In genomic region chr11:35390737-35391682, GRCh38 we compare ENCODE assay signal across 8 cellular contexts. TPM values are rescaled to one million over a fixed set of nuclear protein-coding genes. Genes with fewer than 3 reads are reported as not detected.
A peak's percentile ranks its signal among the peaks of the same experiment; 100 is the strongest.
DNase-seq lines count a peak whose midpoint lies in the region; ATAC-seq and TF ChIP-seq lines count a peak whose summit lies in the region.

No MANE protein-coding gene starts in this region.

- TF ChIP-seq CTCF in retinal pigment epithelial cell (conservative IDR thresholded peaks at IDR 0.05; ENCODE audit: low read depth, low read length): no peak
- no peak for TF ChIP-seq CTCF in endothelial cell (IDR thresholded peaks at IDR 0.05; ENCODE audit: unreplicated experiment)

- peak; percentile 0 for DNase-seq in NCI-H1105 (lab: John Stamatoyannopoulos, UW)
- DNase-seq in activated naive CD8-positive, alpha-beta T cell treated with anti-CD3 and anti-CD28 coated beads, Interleukin-2, amount 50 U/mL, for 24 hours: peak; percentile 29
- DNase-seq in retinal pigment epithelial cell (ENCODE audit: low read depth): peak; percentile 8
- no peak for DNase-seq in activated gamma-delta T cell (lab: John Stamatoyannopoulos, UW)
- DNase-seq in endothelial cell (ENCODE audit: low spot score): no peak
- no peak for DNase-seq in NCI-H510A treated with DMSO at 0.1 percent for 48 hours (lab: John Stamatoyannopoulos, UW)

- H3K4me1 Mint-ChIP-seq in activated naive CD8-positive, alpha-beta T cell treated with anti-CD3 and anti-CD28 coated beads, Interleukin-2, amount 50 U/mL, for 24 hours: peaks cover 36% of the 10 kb centered on the region
- no peaks in the 10 kb centered on the region for H3K4me1 Mint-ChIP-seq in endothelial cell (ENCODE audit: unreplicated experiment)

- H3K4me3 ChIP-seq in retinal pigment epithelial cell (ENCODE audit: low read length): no peak overlapping the region

- H3K9me3 Mint-ChIP-seq in activated naive CD8-positive, alpha-beta T cell treated with anti-CD3 and anti-CD28 coated beads, Interleukin-2, amount 50 U/mL, for 24 hours: no peaks in the 10 kb centered on the region
- H3K9me3 Mint-ChIP-seq in endothelial cell (ENCODE audit: unreplicated experiment): no peaks in the 10 kb centered on the region

- no peaks in the 10 kb centered on the region for H3K36me3 Mint-ChIP-seq in activated naive CD8-positive, alpha-beta T cell treated with anti-CD3 and anti-CD28 coated beads, Interleukin-2, amount 50 U/mL, for 24 hours (ENCODE audit: low read depth)
- H3K36me3 Mint-ChIP-seq in endothelial cell (ENCODE audit: low read depth, unreplicated experiment): no peaks in the 10 kb centered on the region

- H3K4me3 Mint-ChIP-seq in activated naive CD8-positive, alpha-beta T cell treated with anti-CD3 and anti-CD28 coated beads, Interleukin-2, amount 50 U/mL, for 24 hours: no peak overlapping the region
- no peak overlapping the region for H3K4me3 Mint-ChIP-seq in endothelial cell (ENCODE audit: unreplicated experiment)

- peak; percentile 92 for ATAC-seq in GM18517 (IDR thresholded peaks at IDR 0.05; ENCODE audit: unreplicated experiment)
- peak; percentile 83 for ATAC-seq in HG02571 (IDR thresholded peaks at IDR 0.05; ENCODE audit: unreplicated experiment)
- peak; percentile 77 for ATAC-seq in activated naive CD8-positive, alpha-beta T cell treated with anti-CD3 and anti-CD28 coated beads, Interleukin-2, amount 50 U/mL, for 24 hours

- peak overlapping the region; percentile 34 for H3K27ac Mint-ChIP-seq in activated naive CD8-positive, alpha-beta T cell treated with anti-CD3 and anti-CD28 coated beads, Interleukin-2, amount 50 U/mL, for 24 hours
- no peak overlapping the region for H3K27ac Mint-ChIP-seq in endothelial cell (ENCODE audit: unreplicated experiment)

- H3K27me3 Mint-ChIP-seq in activated naive CD8-positive, alpha-beta T cell treated with anti-CD3 and anti-CD28 coated beads, Interleukin-2, amount 50 U/mL, for 24 hours: peaks cover 8% of the 10 kb centered on the region
- H3K27me3 Mint-ChIP-seq in endothelial cell (ENCODE audit: unreplicated experiment): peaks cover 3% of the 10 kb centered on the region

RNA-seq across cellular contexts. Expression of gene SLC1A2, which starts 28.3 kb away (rescaled TPM):
- total RNA-seq in endothelial cell (ENCODE audit: unreplicated experiment): 0.41 TPM

Comparison
In these comparisons a context has a peak if more than half of its experiments do, and no peak if none do; other contexts are left out.
1. DNase-seq: peak in NCI-H1105 (single experiment), activated naive CD8-positive, alpha-beta T cell treated with anti-CD3 and anti-CD28 coated beads, Interleukin-2, amount 50 U/mL, for 24 hours (single experiment) and retinal pigment epithelial cell (single experiment); none in activated gamma-delta T cell (single experiment), endothelial cell (single experiment) and NCI-H510A treated with DMSO at 0.1 percent for 48 hours (single experiment).
2. Peak in every context shown above with its lines, with median percentiles within 50 percentile points of each other: ATAC-seq.